In the genomic region with DNA sequence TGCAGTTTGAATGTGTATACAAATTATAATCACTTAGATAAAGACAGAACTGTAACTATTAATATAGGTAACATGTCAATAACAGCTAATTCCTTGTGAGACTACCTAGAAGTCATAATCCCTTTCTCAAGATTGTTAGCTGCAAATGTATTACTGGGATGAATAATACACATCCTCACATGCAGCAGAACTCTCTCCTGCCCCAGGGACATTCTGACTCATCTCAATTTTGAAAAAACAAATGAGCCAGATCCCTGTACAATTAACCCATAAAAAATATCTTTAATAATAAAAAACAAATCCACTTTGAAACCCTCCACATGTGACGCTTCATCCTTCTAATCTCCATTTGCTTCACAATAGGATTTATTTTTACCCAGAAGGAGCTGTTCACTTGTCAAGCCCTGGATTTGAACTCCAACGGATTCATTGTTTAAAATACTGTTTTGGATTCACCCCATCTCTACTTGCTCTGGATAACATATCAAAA, we compare ENCODE assay signal across 32 cellular contexts.
"Had no signal": no experiment of that assay in that cellular context is flagged by ENCODE, and none has a peak within 500 bp of the region (broad histone marks: within the 10 kb centered on the region; RNA-seq: fewer than 3 reads in every experiment).

No MANE protein-coding gene starts in this region.

- H3K27ac ChIP-seq: brain microvascular endothelial cell, gastroesophageal sphincter, ovary, skin epidermis, thyroid gland, upper lobe of left lung, vagina, VCaP had no signal

- H3K4me1 ChIP-seq: gastroesophageal sphincter, thyroid gland, upper lobe of left lung, vagina had no signal

- DNase-seq: activated CD4-positive, alpha-beta memory T cell treated with anti-CD3 and anti-CD28 coated beads for 36 hours; activated CD4-positive, alpha-beta T cell treated with anti-CD3 and anti-CD28 coated beads, Interleukin-2, amount 10 ng/mL, durations not matched to agents 24 days and 14 days; activated CD4-positive, CD25-positive, alpha-beta regulatory T cell treated with anti-CD3 and anti-CD28 coated beads, Interleukin-2, amount 50 U/mL, for 72 hours; activated CD8-positive, alpha-beta memory T cell treated with anti-CD3 and anti-CD28 coated beads, Interleukin-2, amount 50 U/mL, for 4 hours; activated effector memory CD4-positive, alpha-beta T cell treated with anti-CD3 and anti-CD28 coated beads, Interleukin-2, amount 50 U/mL, for 16 hours; activated naive CD4-positive, alpha-beta T cell treated with anti-CD3 and anti-CD28 coated beads for 36 hours; activated naive CD8-positive, alpha-beta T cell treated with anti-CD3 and anti-CD28 coated beads, Interleukin-2, amount 10 ng/mL, durations not matched to agents 7 days and 5 days; activated T-cell treated with anti-CD3 and anti-CD28 coated beads, Interleukin-2, amount 50 U/mL, for 1 hour; brain microvascular endothelial cell; caudate nucleus; cortex of kidney; effector memory CD8-positive, alpha-beta T cell; hippocampal formation; left colon; mammary epithelial cell; nephron progenitor cell; ovary; stimulated activated CD4-positive, alpha-beta T cell treated with anti-CD3 and anti-CD28 coated beads, Interleukin-12 subunit alpha, Interleukin-12 subunit beta, amount 100 ng/mL, for 4 hours; stimulated activated CD4-positive, alpha-beta T cell treated with anti-CD3 and anti-CD28 coated beads, Interleukin-4, amount 100 ng/mL, for 1 hour; stimulated activated naive CD8-positive, alpha-beta T cell treated with anti-CD3 and anti-CD28 coated beads, Interleukin-15, Interleukin-2, amounts not matched to agents 100 U/mL and 50 U/mL, for 24 hours; substantia nigra; T-helper 1 cell; thyroid gland; upper lobe of left lung had no signal

- H3K27me3 ChIP-seq: brain microvascular endothelial cell, gastroesophageal sphincter, ovary, thyroid gland, upper lobe of left lung, vagina had no signal

- H3K36me3 ChIP-seq: brain microvascular endothelial cell, gastroesophageal sphincter, ovary, thyroid gland, upper lobe of left lung, vagina had no signal

- FAIRE-seq: astrocyte, keratinocyte, TTC549 had no signal

- H3K4me3 ChIP-seq: gastroesophageal sphincter, ovary, skin epidermis, thyroid gland, upper lobe of left lung, vagina had no signal

- ATAC-seq: effector memory CD8-positive, alpha-beta T cell; gastroesophageal sphincter; left colon; sciatic nerve; stimulated activated naive CD8-positive, alpha-beta T cell treated with anti-CD3 and anti-CD28 coated beads, Interleukin-15, Interleukin-2, amounts not matched to agents 100 U/mL and 50 U/mL, for 24 hours had no signal

- H3K9me3 ChIP-seq: gastroesophageal sphincter, ovary, thyroid gland, vagina had no signal
